ENCODE assay signal across 8 cellular contexts in the genomic region with DNA sequence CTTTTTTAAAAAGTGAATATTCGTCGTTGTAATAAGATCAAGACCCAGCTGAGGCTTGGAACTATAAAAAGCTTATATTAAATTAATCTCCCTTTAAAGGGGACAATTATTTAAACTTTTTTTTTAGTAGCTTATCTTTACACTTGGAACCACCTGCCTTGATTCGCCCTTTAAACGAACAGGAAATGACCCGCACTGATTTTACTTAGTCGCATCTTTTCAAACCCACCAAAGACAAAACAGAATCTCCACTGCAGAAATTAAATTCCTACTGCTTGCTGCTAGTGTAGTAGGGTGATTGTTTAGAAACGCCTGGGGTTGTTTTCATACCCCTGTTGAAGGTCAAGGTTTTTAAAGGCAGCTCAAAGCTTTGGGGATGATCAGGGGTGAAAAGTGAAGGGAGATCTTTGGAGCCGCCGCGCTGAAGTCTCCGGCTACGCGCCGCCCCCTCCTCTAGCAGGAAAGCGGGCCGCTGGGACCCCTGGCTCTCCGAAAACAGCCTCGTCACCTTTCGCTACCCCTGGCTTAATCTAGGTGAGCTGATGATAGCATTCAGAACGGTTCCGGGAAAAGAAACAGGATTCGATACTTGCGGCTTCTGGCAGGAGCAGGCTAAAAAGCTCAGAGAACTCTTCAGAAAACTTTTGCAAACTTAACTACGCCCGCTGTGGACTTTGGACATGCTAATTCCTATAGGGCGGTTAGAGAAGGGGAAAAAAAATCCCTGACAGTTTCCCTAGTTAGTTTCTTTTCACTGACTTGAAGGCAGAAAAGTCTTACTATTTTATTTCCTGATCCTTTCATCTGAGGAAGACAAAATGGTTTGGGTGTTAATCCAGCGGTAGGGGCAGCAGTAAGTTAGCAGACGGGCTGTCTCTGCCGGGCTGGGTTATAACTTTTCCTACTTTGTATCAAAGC.
DNase-seq lines count a peak whose midpoint lies in the region; ATAC-seq and TF ChIP-seq lines count a peak whose summit lies in the region.

No MANE protein-coding gene starts in this region.

- H3K4me3 ChIP-seq in ACC112 (ENCODE audit: low read depth, low read length) (peak overlapping the region; percentile 94), HL-60 (replicated peaks; ENCODE audit: insufficient read depth, low read length) (peak overlapping the region; percentile 88)

- peaks cover 42% of the 10 kb centered on the region for H3K4me1 Mint-ChIP-seq in activated T-helper 2 cell treated with anti-CD3 and anti-CD28 coated beads, Interferon-gamma antibody, Interleukin-2, Interleukin-4, amounts not matched to agents 10 μg/mL and 5 μg/mL and 100 μg/mL, durations not matched to agents 14 hours and 24 hours and 36 hours (ENCODE audit: low read depth)
- H3K4me1 Mint-ChIP-seq in stimulated activated naive CD8-positive, alpha-beta T cell treated with anti-CD3 and anti-CD28 coated beads, Interleukin-15, amount 100 ng/mL, for 72 hours: peaks cover 72% of the 10 kb centered on the region

- intact Hi-C loops in activated T-helper 2 cell treated with anti-CD3 and anti-CD28 coated beads, Interferon-gamma antibody, Interleukin-2, Interleukin-4, amounts not matched to agents 10 μg/mL and 5 μg/mL and 100 μg/mL, durations not matched to agents 14 hours and 24 hours and 36 hours (cut with micrococcal nuclease): loop anchor here (5.0 to 10.0 kb wide), 4 partner anchors 139 to 949 kb away; no protein-coding TSS in a partner anchor

- H3K27ac ChIP-seq in ACC112 (ENCODE audit: low read depth, low read length): peak overlapping the region; percentile 99
- peak overlapping the region; percentile 91 for H3K27ac ChIP-seq in HL-60 (replicated peaks)

- H3K27me3 ChIP-seq in ACC112 (ENCODE audit: insufficient read depth, low read length): no peaks in the 10 kb centered on the region
- H3K27me3 ChIP-seq in HL-60 (ENCODE audit: insufficient read depth, poor library complexity, severe bottlenecking): no peaks in the 10 kb centered on the region

- H3K27ac Mint-ChIP-seq in activated T-helper 2 cell treated with anti-CD3 and anti-CD28 coated beads, Interferon-gamma antibody, Interleukin-2, Interleukin-4, amounts not matched to agents 10 μg/mL and 5 μg/mL and 100 μg/mL, durations not matched to agents 14 hours and 24 hours and 36 hours: peak overlapping the region; percentile 60
- H3K27ac Mint-ChIP-seq in stimulated activated naive CD8-positive, alpha-beta T cell treated with anti-CD3 and anti-CD28 coated beads, Interleukin-15, amount 100 ng/mL, for 72 hours: peak overlapping the region in 1 of 2 donors; percentile 48

- no peak overlapping the region for H2AFZ ChIP-seq in ACC112 (ENCODE audit: low read length, unreplicated experiment)

- ATAC-seq in stimulated activated naive CD8-positive, alpha-beta T cell treated with anti-CD3 and anti-CD28 coated beads, Interleukin-15, amount 100 ng/mL, for 72 hours: no peak
- ATAC-seq in HG02642 (IDR thresholded peaks at IDR 0.05; ENCODE audit: poor library complexity, unreplicated experiment): no peak

- H3K9me3 Mint-ChIP-seq in activated T-helper 2 cell treated with anti-CD3 and anti-CD28 coated beads, Interferon-gamma antibody, Interleukin-2, Interleukin-4, amounts not matched to agents 10 μg/mL and 5 μg/mL and 100 μg/mL, durations not matched to agents 14 hours and 24 hours and 36 hours: no peaks in the 10 kb centered on the region
- H3K9me3 Mint-ChIP-seq in stimulated activated naive CD8-positive, alpha-beta T cell treated with anti-CD3 and anti-CD28 coated beads, Interleukin-15, amount 100 ng/mL, for 72 hours: no peaks in the 10 kb centered on the region

- H3K4me3 Mint-ChIP-seq in activated T-helper 2 cell treated with anti-CD3 and anti-CD28 coated beads, Interferon-gamma antibody, Interleukin-2, Interleukin-4, amounts not matched to agents 10 μg/mL and 5 μg/mL and 100 μg/mL, durations not matched to agents 14 hours and 24 hours and 36 hours (ENCODE audit: low read depth): peak overlapping the region; percentile 98
- peak overlapping the region; percentile 94 to 99 for H3K4me3 Mint-ChIP-seq in stimulated activated naive CD8-positive, alpha-beta T cell treated with anti-CD3 and anti-CD28 coated beads, Interleukin-15, amount 100 ng/mL, for 72 hours

- peak in 1 of 2 experiments; percentile 14 for DNase-seq in HL-60 (ENCODE audit: low read depth in 1 of 2, low spot score in 1 of 2)
- DNase-seq in activated T-helper 2 cell treated with anti-CD3 and anti-CD28 coated beads, Interferon-gamma antibody, Interleukin-2, Interleukin-4, amounts not matched to agents 10 μg/mL and 5 μg/mL and 100 μg/mL, durations not matched to agents 14 hours and 24 hours and 36 hours (ENCODE audit: low spot score): peak; percentile 8
- peak; percentile 35 for DNase-seq in iPS-NIHi7 (ENCODE audit: extremely low spot score)
- no peak for DNase-seq in stimulated activated naive CD8-positive, alpha-beta T cell treated with anti-CD3 and anti-CD28 coated beads, Interleukin-15, amount 100 ng/mL, for 72 hours
- DNase-seq in NCI-H69 (lab: John Stamatoyannopoulos, UW): no peak
- no peak for DNase-seq in NCI-H187 treated with DMSO at 0.1 percent for 48 hours (lab: John Stamatoyannopoulos, UW)

- peaks cover 17% of the 10 kb centered on the region for H3K4me1 ChIP-seq in ACC112 (ENCODE audit: control insufficient read depth, insufficient read depth, low read length, unreplicated experiment)

- no peaks in the 10 kb centered on the region for H3K27me3 Mint-ChIP-seq in activated T-helper 2 cell treated with anti-CD3 and anti-CD28 coated beads, Interferon-gamma antibody, Interleukin-2, Interleukin-4, amounts not matched to agents 10 μg/mL and 5 μg/mL and 100 μg/mL, durations not matched to agents 14 hours and 24 hours and 36 hours (ENCODE audit: low read depth)
- H3K27me3 Mint-ChIP-seq in stimulated activated naive CD8-positive, alpha-beta T cell treated with anti-CD3 and anti-CD28 coated beads, Interleukin-15, amount 100 ng/mL, for 72 hours: no peaks in the 10 kb centered on the region

- H3K36me3 Mint-ChIP-seq in activated T-helper 2 cell treated with anti-CD3 and anti-CD28 coated beads, Interferon-gamma antibody, Interleukin-2, Interleukin-4, amounts not matched to agents 10 μg/mL and 5 μg/mL and 100 μg/mL, durations not matched to agents 14 hours and 24 hours and 36 hours (ENCODE audit: low read depth): peaks cover 67% of the 10 kb centered on the region

- H3K36me3 ChIP-seq in ACC112 (ENCODE audit: insufficient read depth, low read length): peaks cover 7% of the 10 kb centered on the region; the same call in 1 of the 2 replicates

- H3K79me2 ChIP-seq in ACC112 (ENCODE audit: control insufficient read depth, insufficient read depth, low read length, unreplicated experiment): peaks cover 73% of the 10 kb centered on the region

- no peak for TF ChIP-seq CTCF in HL-60 (IDR thresholded peaks at IDR 0.05; ENCODE audit: insufficient read depth, low read length)

Comparison
In these comparisons a context has a peak if more than half of its experiments do, and no peak if none do; other contexts are left out.
1. DNase-seq: peak in activated T-helper 2 cell treated with anti-CD3 and anti-CD28 coated beads, Interferon-gamma antibody, Interleukin-2, Interleukin-4, amounts not matched to agents 10 μg/mL and 5 μg/mL and 100 μg/mL, durations not matched to agents 14 hours and 24 hours and 36 hours (single experiment) and iPS-NIHi7 (single experiment); none in stimulated activated naive CD8-positive, alpha-beta T cell treated with anti-CD3 and anti-CD28 coated beads, Interleukin-15, amount 100 ng/mL, for 72 hours (0 of 2), NCI-H69 (single experiment) and NCI-H187 treated with DMSO at 0.1 percent for 48 hours (single experiment).